In the genomic region with DNA sequence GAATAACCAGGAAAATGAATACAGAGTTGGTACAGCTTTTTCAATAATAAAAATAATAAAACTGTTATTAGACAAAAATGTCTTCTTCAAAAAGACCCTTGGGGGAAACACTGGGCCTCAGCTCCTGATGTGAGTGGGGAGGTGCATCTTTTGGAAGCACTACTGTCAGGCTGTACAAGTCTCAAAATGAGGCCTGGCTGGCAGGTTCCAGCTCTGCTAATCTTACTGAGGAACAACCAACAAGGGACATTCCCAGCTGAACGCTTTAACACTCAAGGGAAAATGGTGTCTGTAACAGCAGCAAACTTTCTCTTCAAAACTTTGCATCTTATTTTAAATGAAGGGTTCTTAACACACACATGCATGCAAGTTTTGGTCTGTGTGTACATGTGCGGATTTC, we compare ENCODE assay signal across 1 cellular context.
TF ChIP-seq lines count a peak whose summit lies in the region.

No MANE protein-coding gene starts in this region.

TF ChIP-seq in IMR-90, 13 proteins besides CTCF, POLR2A, EP300 and RAD21:
- no peak for TF ChIP-seq NFE2L2 (IDR thresholded peaks at IDR 0.05; ENCODE audit: low read depth, low read length)
- TF ChIP-seq, protein P1, sequence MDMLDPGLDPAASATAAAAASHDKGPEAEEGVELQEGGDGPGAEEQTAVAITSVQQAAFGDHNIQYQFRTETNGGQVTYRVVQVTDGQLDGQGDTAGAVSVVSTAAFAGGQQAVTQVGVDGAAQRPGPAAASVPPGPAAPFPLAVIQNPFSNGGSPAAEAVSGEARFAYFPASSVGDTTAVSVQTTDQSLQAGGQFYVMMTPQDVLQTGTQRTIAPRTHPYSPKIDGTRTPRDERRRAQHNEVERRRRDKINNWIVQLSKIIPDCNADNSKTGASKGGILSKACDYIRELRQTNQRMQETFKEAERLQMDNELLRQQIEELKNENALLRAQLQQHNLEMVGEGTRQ (IDR thresholded peaks at IDR 0.05; ENCODE audit: low read depth, low read length), result no peak
- TF ChIP-seq BHLHE40 (IDR thresholded peaks at IDR 0.05; ENCODE audit: low read depth, low read length), result no peak
- no peak for TF ChIP-seq CHD1 (IDR thresholded peaks at IDR 0.05; ENCODE audit: low read depth, low read length)
TF ChIP-seq in IMR-90: peak in this region for 0.
